13 cellular contexts compared by ENCODE assay signal in the genomic region with DNA sequence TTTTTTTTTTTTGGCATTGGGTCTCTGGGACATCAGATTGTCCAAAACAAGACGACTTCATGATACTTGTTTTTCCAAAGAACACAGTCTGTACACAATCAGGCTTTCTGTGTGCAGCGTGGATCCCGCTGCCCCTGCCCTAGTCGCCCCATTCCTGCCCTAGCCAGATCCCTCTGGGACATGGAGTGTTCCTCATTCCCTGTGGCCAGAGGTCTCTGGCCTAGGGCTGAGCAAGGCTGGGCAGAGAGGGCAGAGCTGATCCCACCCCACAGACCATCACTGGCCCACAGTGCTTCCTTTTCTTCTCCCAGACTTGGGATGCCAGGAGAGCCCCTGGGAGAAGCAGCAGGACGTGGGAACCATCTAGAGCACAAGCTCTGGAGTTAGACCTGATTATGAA.
"Had no signal": no experiment of that assay in that cellular context is flagged by ENCODE, and none has a peak within 500 bp of the region (broad histone marks: within the 10 kb centered on the region; RNA-seq: fewer than 3 reads in every experiment).

No MANE protein-coding gene starts in this region.

- H3K4me1 ChIP-seq: uterus had no signal

- H3K36me3 ChIP-seq: heart left ventricle, uterus had no signal

- H3K4me3 ChIP-seq: heart left ventricle, uterus had no signal

- H3K9me3 Mint-ChIP-seq: activated naive CD8-positive, alpha-beta T cell treated with anti-CD3 and anti-CD28 coated beads for 36 hours; stimulated activated naive CD8-positive, alpha-beta T cell treated with anti-CD3 and anti-CD28 coated beads, Interleukin-15, Interleukin-2, amounts not matched to agents 100 ng/mL and 50 ng/mL, for 24 hours; T-helper 2 cell treated with Interferon-gamma antibody and Interleukin-4, amounts not matched to agents 5 μg/mL and 100 μg/mL, for 36 hours had no signal

- H3K27me3 ChIP-seq: heart left ventricle, uterus had no signal

- H3K4me3 Mint-ChIP-seq: activated naive CD8-positive, alpha-beta T cell treated with anti-CD3 and anti-CD28 coated beads for 36 hours; stimulated activated naive CD8-positive, alpha-beta T cell treated with anti-CD3 and anti-CD28 coated beads, Interleukin-15, Interleukin-2, amounts not matched to agents 100 ng/mL and 50 ng/mL, for 24 hours; T-helper 2 cell treated with Interferon-gamma antibody and Interleukin-4, amounts not matched to agents 5 μg/mL and 100 μg/mL, for 36 hours had no signal

- DNase-seq: activated CD4-positive, alpha-beta T cell treated with anti-CD3 and anti-CD28 coated beads, Interleukin-2, amount 50 U/mL, for 1 hour; activated effector memory CD4-positive, alpha-beta T cell treated with anti-CD3 and anti-CD28 coated beads, Interleukin-2, amount 50 U/mL, for 16 hours; activated naive CD8-positive, alpha-beta T cell treated with anti-CD3 and anti-CD28 coated beads for 36 hours; activated T-cell treated with anti-CD3 and anti-CD28 coated beads, Interleukin-2, amount 50 U/mL, for 1 hour; stimulated activated CD4-positive, alpha-beta T cell treated with anti-CD3 and anti-CD28 coated beads, Interleukin-4, amount 100 ng/mL, for 1 hour; stimulated activated CD8-positive, alpha-beta memory T cell treated with anti-CD3 and anti-CD28 coated beads, Interleukin-4, amount 100 ng/mL, for 48 hours had no signal

- H3K27ac Mint-ChIP-seq: activated naive CD8-positive, alpha-beta T cell treated with anti-CD3 and anti-CD28 coated beads for 36 hours; stimulated activated naive CD8-positive, alpha-beta T cell treated with anti-CD3 and anti-CD28 coated beads, Interleukin-15, Interleukin-2, amounts not matched to agents 100 ng/mL and 50 ng/mL, for 24 hours; T-helper 2 cell treated with Interferon-gamma antibody and Interleukin-4, amounts not matched to agents 5 μg/mL and 100 μg/mL, for 36 hours had no signal

- H3K36me3 Mint-ChIP-seq: activated naive CD8-positive, alpha-beta T cell treated with anti-CD3 and anti-CD28 coated beads for 36 hours had no signal

- H3K9me3 ChIP-seq: heart left ventricle, uterus had no signal

- FAIRE-seq: bronchial epithelial cell, endometrium, islet of Langerhans had no signal

- H3K27me3 Mint-ChIP-seq: activated naive CD8-positive, alpha-beta T cell treated with anti-CD3 and anti-CD28 coated beads for 36 hours; stimulated activated naive CD8-positive, alpha-beta T cell treated with anti-CD3 and anti-CD28 coated beads, Interleukin-15, Interleukin-2, amounts not matched to agents 100 ng/mL and 50 ng/mL, for 24 hours had no signal

- H3K27ac ChIP-seq: uterus had no signal

- H3K4me1 Mint-ChIP-seq: activated naive CD8-positive, alpha-beta T cell treated with anti-CD3 and anti-CD28 coated beads for 36 hours had no signal
